Comparison of ENCODE assay signal across 7 cellular contexts in the genomic region with DNA sequence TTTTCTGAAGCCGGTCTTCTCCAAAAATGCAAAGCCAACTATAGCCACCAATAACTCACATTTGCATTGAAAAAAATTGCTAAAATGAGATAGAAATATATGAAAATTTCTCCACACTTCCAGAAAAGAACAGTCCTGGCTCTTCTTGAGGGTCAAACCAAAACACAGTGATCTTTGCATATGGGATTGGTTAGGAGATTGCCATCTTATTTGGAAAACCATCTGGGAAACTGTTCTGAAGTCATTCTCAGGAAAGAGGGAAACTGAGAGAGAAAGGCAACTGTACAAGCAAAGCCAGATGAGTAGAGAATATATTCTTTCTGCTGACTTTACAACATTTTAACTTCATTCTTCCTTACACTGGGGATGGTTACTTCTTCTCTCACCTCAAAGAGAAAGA.
"Had no signal": no experiment of that assay in that cellular context is flagged by ENCODE, and none has a peak within 500 bp of the region (broad histone marks: within the 10 kb centered on the region; RNA-seq: fewer than 3 reads in every experiment).

No MANE protein-coding gene starts in this region.

- H3K9me3 ChIP-seq: HAP-1 had no signal

- DNase-seq: GM23248, GOT3, H7, HFFc6, KG1 had no signal

- H3K4me1 ChIP-seq: HAP-1 had no signal

- ATAC-seq: HCT116 had no signal

- H3K36me3 ChIP-seq: HAP-1 had no signal

- H3K9ac ChIP-seq: GM23248 had no signal

- H3K4me3 ChIP-seq: GM23248, HAP-1 had no signal

- H3K27ac ChIP-seq: GM23248 had no signal

- H2AFZ ChIP-seq: GM23248 had no signal
